ENCODE assay signal across 1 cellular context in genomic region chr5:43075319-43076293, GRCh38.
TF ChIP-seq lines count a peak whose summit lies in the region.

No MANE protein-coding gene starts in this region.

TF ChIP-seq in K562, 482 proteins besides CTCF, POLR2A, EP300 and RAD21 (continued from another document and continues in another):
- TF ChIP-seq TCF15 (CRISPR knock-in tag; IDR thresholded peaks at IDR 0.05), result no peak; the same call in 1 of the 2 replicates
- TF ChIP-seq GABPB2 (CRISPR knock-in tag; conservative IDR thresholded peaks at IDR 0.05), result no peak
- TF ChIP-seq KAT8 (IDR thresholded peaks at IDR 0.05; ENCODE audit: low read depth), result no peak
- peak; percentile 63 for TF ChIP-seq TAF1 (IDR thresholded peaks at IDR 0.05; ENCODE audit: control insufficient read depth, extremely low read depth, insufficient read depth, low read length, severe bottlenecking)
- TF ChIP-seq MTF1 (CRISPR knock-in tag; IDR thresholded peaks at IDR 0.05; ENCODE audit: borderline replicate concordance), result no peak
- no peak for TF ChIP-seq CTCFL (IDR thresholded peaks at IDR 0.05; ENCODE audit: borderline replicate concordance, insufficient read depth, low read depth, low read length, poor library complexity, severe bottlenecking)
- no peak for TF ChIP-seq BRF1 (IDR thresholded peaks at IDR 0.05; ENCODE audit: borderline replicate concordance, extremely low read depth, insufficient read length)
- TF ChIP-seq NFE2 (IDR thresholded peaks at IDR 0.05; ENCODE audit: low read depth), result peak; percentile 80
- TF ChIP-seq ZZZ3 (IDR thresholded peaks at IDR 0.05), result no peak
- no peak for TF ChIP-seq RBM39 (optimal IDR thresholded peaks at IDR 0.05; ENCODE audit: low read depth, low read length)
- no peak for TF ChIP-seq ZNF197 (CRISPR knock-in tag; IDR thresholded peaks at IDR 0.05; ENCODE audit: low read depth)
- TF ChIP-seq ZNF584 (CRISPR knock-in tag; IDR thresholded peaks at IDR 0.05; ENCODE audit: low read depth), result peak; percentile 78
- peak; percentile 75 for TF ChIP-seq RNF2 (IDR thresholded peaks at IDR 0.05)
- TF ChIP-seq KLF6 (CRISPR knock-in tag; IDR thresholded peaks at IDR 0.05; ENCODE audit: borderline replicate concordance), result peak; percentile 15; the same call in 1 of the 2 replicates
- 0 out of 4 replicates have a peak, but pooled peaks of 1 of the 2 experiments have one; percentile 27 for TF ChIP-seq MLX (CRISPR knock-in tag; conservative IDR thresholded peaks at IDR 0.05)
- TF ChIP-seq TCF7L2 (IDR thresholded peaks at IDR 0.05; ENCODE audit: low read depth, low read length), result no peak
- no peak for TF ChIP-seq ZNF174 (CRISPR knock-in tag; IDR thresholded peaks at IDR 0.05)
- TF ChIP-seq HDAC6 (IDR thresholded peaks at IDR 0.05; ENCODE audit: low read depth, low read length), result no peak
- 0 out of 2 replicates have a peak, but pooled peaks have one; percentile 34 for TF ChIP-seq DIDO1 (tag; IDR thresholded peaks at IDR 0.05; ENCODE audit: low read depth)
- TF ChIP-seq CC2D1A (IDR thresholded peaks at IDR 0.05), result 0 out of 2 replicates have a peak, but pooled peaks have one; percentile 53
- TF ChIP-seq HNRNPLL (IDR thresholded peaks at IDR 0.05; ENCODE audit: low read depth, low read length, poor library complexity, severe bottlenecking), result no peak
- TF ChIP-seq ZNF77 (CRISPR knock-in tag; IDR thresholded peaks at IDR 0.05), result no peak
- TF ChIP-seq ZBTB11 (CRISPR knock-in tag; IDR thresholded peaks at IDR 0.05), result peak in 1 of 3 experiments; percentile 91; a peak in 2 of 6 replicates
- peak; percentile 31; the same call in 1 of the 2 replicates for TF ChIP-seq BCOR (IDR thresholded peaks at IDR 0.05)
- TF ChIP-seq TRIM28 (IDR thresholded peaks at IDR 0.05), result peak; percentile 69; the same call in 1 of the 2 replicates
- no peak for TF ChIP-seq ZNF707 (CRISPR knock-in tag; conservative IDR thresholded peaks at IDR 0.05)
- TF ChIP-seq ZNF445 (CRISPR knock-in tag; IDR thresholded peaks at IDR 0.05; ENCODE audit: low read depth), result no peak; the same call in 1 of the 2 replicates
- TF ChIP-seq GATA2 (CRISPR knock-in tag; IDR thresholded peaks at IDR 0.05), result no peak
- no peak for TF ChIP-seq ZNF384 (IDR thresholded peaks at IDR 0.05; ENCODE audit: low read depth, low read length)
- TF ChIP-seq ZBTB12 (CRISPR knock-in tag; IDR thresholded peaks at IDR 0.05), result peak; percentile 26; the same call in 1 of the 2 replicates
- TF ChIP-seq SMARCE1 (IDR thresholded peaks at IDR 0.05), result peak; percentile 71
- TF ChIP-seq ZBTB9 (CRISPR knock-in tag; IDR thresholded peaks at IDR 0.05), result peak; percentile 76; the same call in 1 of the 2 replicates
- TF ChIP-seq NFIC (IDR thresholded peaks at IDR 0.05), result peak; percentile 73
- peak; percentile 81 for TF ChIP-seq MTA3 (IDR thresholded peaks at IDR 0.05; ENCODE audit: borderline replicate concordance)
- no peak; the same call in 1 of the 2 replicates for TF ChIP-seq SNIP1 (IDR thresholded peaks at IDR 0.05; ENCODE audit: low read depth)
- TF ChIP-seq ETS1 (conservative IDR thresholded peaks at IDR 0.05; ENCODE audit: control insufficient read depth, low read depth, low read length), result no peak
- TF ChIP-seq ZNF324 (CRISPR knock-in tag; IDR thresholded peaks at IDR 0.05), result no peak
- TF ChIP-seq MCM3 (IDR thresholded peaks at IDR 0.05), result no peak
- no peak for TF ChIP-seq FUS (optimal IDR thresholded peaks at IDR 0.05; ENCODE audit: low read depth, low read length)
- TF ChIP-seq ZNF518B (CRISPR knock-in tag; IDR thresholded peaks at IDR 0.05), result no peak
- TF ChIP-seq ZBTB1 (CRISPR knock-in tag; IDR thresholded peaks at IDR 0.05; ENCODE audit: borderline replicate concordance, low read depth), result no peak
- TF ChIP-seq TCF3 (CRISPR knock-in tag; IDR thresholded peaks at IDR 0.05), result peak; percentile 85
- TF ChIP-seq SMAD4 (CRISPR knock-in tag; conservative IDR thresholded peaks at IDR 0.05), result peak; percentile 97
- peak; percentile 90 for TF ChIP-seq MAX (CRISPR knock-in tag; IDR thresholded peaks at IDR 0.05)
- TF ChIP-seq ARID4B (CRISPR knock-in tag; IDR thresholded peaks at IDR 0.05), result peak; percentile 61; the same call in 1 of the 2 replicates
